In genomic region chr5:8508196-8508595, GRCh38 we compare ENCODE assay signal across 17 cellular contexts.
DNase-seq lines count a peak whose midpoint lies in the region; TF ChIP-seq lines count a peak whose summit lies in the region.
"Had no signal": no experiment of that assay in that cellular context is flagged by ENCODE, and none has a peak within 500 bp of the region (broad histone marks: within the 10 kb centered on the region; RNA-seq: fewer than 3 reads in every experiment).

No MANE protein-coding gene starts in this region.

- H4K20me1 ChIP-seq in hepatocyte (ENCODE audit: insufficient read depth, poor library complexity, severe bottlenecking): no peaks in the 10 kb centered on the region
- H4K20me1 ChIP-seq: BLaER1 had no signal

- H3K9me3 ChIP-seq in hepatocyte (ENCODE audit: low read depth): no peaks in the 10 kb centered on the region
- H3K9me3 ChIP-seq: A549 had no signal

- H3K27me3 ChIP-seq in brain microvascular endothelial cell (replicated peaks) (no peaks in the 10 kb centered on the region), hepatocyte (no peaks in the 10 kb centered on the region)
- H3K27me3 ChIP-seq: BLaER1 had no signal

- H3K79me2 ChIP-seq in hepatocyte: no peaks in the 10 kb centered on the region

- H3K4me2 ChIP-seq in hepatocyte: no peak overlapping the region
- H3K4me2 ChIP-seq: A549, BLaER1 had no signal

- H2AFZ ChIP-seq in hepatocyte: no peak overlapping the region

- TF ChIP-seq CTCF in brain microvascular endothelial cell (IDR thresholded peaks at IDR 0.05; ENCODE audit: low read depth, low read length, missing control alignments) (no peak), hepatocyte (IDR thresholded peaks at IDR 0.05; ENCODE audit: poor library complexity) (no peak)

- H3K4me3 ChIP-seq in brain microvascular endothelial cell (ENCODE audit: low read depth, low read length) (no peak overlapping the region), hepatocyte (no peak overlapping the region)
- H3K4me3 ChIP-seq: A549, BLaER1 had no signal

- no peaks in the 10 kb centered on the region for H3K9me2 ChIP-seq in hepatocyte (replicated peaks; ENCODE audit: insufficient read depth)

- DNase-seq in EH (ENCODE audit: low read depth) (peak; percentile 5), HT1080 (ENCODE audit: low read depth) (peak; percentile 90), brain microvascular endothelial cell (peak; percentile 11), iris pigment epithelial cell (ENCODE audit: low read depth) (peak; percentile 1), globus pallidus (ENCODE audit: low spot score) (no peak), hepatocyte (ENCODE audit: low spot score) (no peak)
- DNase-seq in stimulated activated CD8-positive, alpha-beta memory T cell treated with anti-CD3 and anti-CD28 coated beads, Interleukin-4, amount 100 ng/mL, for 48 hours: no peak
- DNase-seq: CD4-positive, alpha-beta memory T cell; HCEC 1CT; KBM-7; MV-4-11; NCI-H187; NCI-H2171; NK-92 treated with Interleukin-12 subunit alpha and Interleukin-12 subunit beta, amount 100 ng/mL, for 24 hours; SW 1271 had no signal

- H3K27ac ChIP-seq in brain microvascular endothelial cell (no peak overlapping the region), hepatocyte (no peak overlapping the region)
- H3K27ac ChIP-seq: A549 had no signal

- no peaks in the 10 kb centered on the region for H3K4me1 ChIP-seq in hepatocyte (ENCODE audit: insufficient read depth)
- H3K4me1 ChIP-seq: A549 had no signal

- H3K36me3 ChIP-seq in brain microvascular endothelial cell (replicated peaks) (no peaks in the 10 kb centered on the region), hepatocyte (replicated peaks; ENCODE audit: insufficient read depth, low read depth) (no peaks in the 10 kb centered on the region)

- in situ Hi-C loops in brain microvascular endothelial cell (cut with HindIII; ENCODE audit: low pct_ligation_motif_present, low sequenced_read_pairs): no loop called here

Comparison
In these comparisons a context has a peak if more than half of its experiments do, and no peak if none do; other contexts are left out.
1. DNase-seq: peak in EH (single experiment), HT1080 (single experiment), brain microvascular endothelial cell (single experiment) and iris pigment epithelial cell (single experiment); none in globus pallidus (single experiment), stimulated activated CD8-positive, alpha-beta memory T cell treated with anti-CD3 and anti-CD28 coated beads, Interleukin-4, amount 100 ng/mL, for 48 hours (single experiment) and hepatocyte (single experiment).